Comparison of ENCODE assay signal across 1 cellular context in the genomic region with DNA sequence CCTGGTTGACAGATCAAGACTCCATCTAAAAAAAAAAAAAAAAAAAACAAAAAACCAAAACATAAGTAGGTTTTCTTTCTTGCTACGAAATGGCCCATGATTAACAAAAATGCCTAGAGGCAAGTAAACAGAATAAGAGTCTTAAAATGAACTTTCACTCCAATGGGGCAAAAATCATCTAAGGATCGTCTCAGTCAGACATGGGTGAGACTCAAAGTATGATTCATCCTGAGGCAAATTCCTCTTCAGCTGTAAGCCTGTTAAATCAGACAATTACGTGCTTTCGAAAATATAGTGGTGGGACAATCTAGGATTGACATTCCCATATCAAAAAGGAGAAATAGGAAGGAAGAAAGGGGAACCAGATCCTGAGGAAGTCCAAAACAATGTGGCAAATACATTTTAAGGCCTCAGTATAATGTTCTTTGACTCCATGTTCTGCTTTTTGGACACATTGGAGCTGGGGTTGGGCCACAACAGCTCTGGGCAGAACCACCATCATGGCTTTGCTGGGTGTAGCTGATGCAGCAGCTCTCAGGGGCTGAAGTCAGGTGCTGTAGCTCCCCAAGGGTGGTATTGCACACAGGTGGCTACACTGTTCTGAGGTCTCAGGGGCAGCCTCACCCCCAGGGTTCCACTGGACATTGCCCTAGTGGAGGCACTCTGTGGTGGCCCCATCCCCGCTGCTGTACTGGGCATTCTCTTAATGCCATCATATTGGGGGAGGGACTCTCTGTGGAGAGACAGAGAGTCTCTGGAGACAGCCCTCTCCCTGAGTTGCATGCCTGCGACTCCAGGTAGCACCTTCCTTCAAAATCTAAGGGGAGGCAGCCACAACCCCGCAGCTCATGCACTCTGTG.
TF ChIP-seq lines count a peak whose summit lies in the region.

No MANE protein-coding gene starts in this region.

TF ChIP-seq in K562, 482 proteins besides CTCF, POLR2A, EP300 and RAD21:
- TF ChIP-seq E2F6 (IDR thresholded peaks at IDR 0.05; ENCODE audit: borderline replicate concordance in 1 of 2, extremely low read depth in 1 of 2, insufficient read depth in 1 of 2, insufficient read length in 1 of 2, low read depth in 1 of 2, low read length in 1 of 2, poor library complexity in 1 of 2, severe bottlenecking in 1 of 2) = no peak
- no peak for TF ChIP-seq RNF2 (IDR thresholded peaks at IDR 0.05)
- no peak for TF ChIP-seq RBM39 (optimal IDR thresholded peaks at IDR 0.05; ENCODE audit: low read depth, low read length)
- TF ChIP-seq POLR2G (IDR thresholded peaks at IDR 0.05; ENCODE audit: low read depth, low read length) = no peak
- no peak for TF ChIP-seq ADNP (tag; IDR thresholded peaks at IDR 0.05)
- TF ChIP-seq EGR1 (conservative IDR thresholded peaks at IDR 0.05) = no peak
- no peak for TF ChIP-seq NR2C1 (IDR thresholded peaks at IDR 0.05)
- TF ChIP-seq NR2C1 (tag; IDR thresholded peaks at IDR 0.05) = no peak
- no peak for TF ChIP-seq HSF4 (CRISPR knock-in tag; IDR thresholded peaks at IDR 0.05; ENCODE audit: borderline replicate concordance)
- TF ChIP-seq GTF2F1 (IDR thresholded peaks at IDR 0.05; ENCODE audit: low read depth, low read length) = no peak
- TF ChIP-seq RAD51 (IDR thresholded peaks at IDR 0.05; ENCODE audit: borderline replicate concordance, low read depth) = no peak
- TF ChIP-seq, protein P1, sequence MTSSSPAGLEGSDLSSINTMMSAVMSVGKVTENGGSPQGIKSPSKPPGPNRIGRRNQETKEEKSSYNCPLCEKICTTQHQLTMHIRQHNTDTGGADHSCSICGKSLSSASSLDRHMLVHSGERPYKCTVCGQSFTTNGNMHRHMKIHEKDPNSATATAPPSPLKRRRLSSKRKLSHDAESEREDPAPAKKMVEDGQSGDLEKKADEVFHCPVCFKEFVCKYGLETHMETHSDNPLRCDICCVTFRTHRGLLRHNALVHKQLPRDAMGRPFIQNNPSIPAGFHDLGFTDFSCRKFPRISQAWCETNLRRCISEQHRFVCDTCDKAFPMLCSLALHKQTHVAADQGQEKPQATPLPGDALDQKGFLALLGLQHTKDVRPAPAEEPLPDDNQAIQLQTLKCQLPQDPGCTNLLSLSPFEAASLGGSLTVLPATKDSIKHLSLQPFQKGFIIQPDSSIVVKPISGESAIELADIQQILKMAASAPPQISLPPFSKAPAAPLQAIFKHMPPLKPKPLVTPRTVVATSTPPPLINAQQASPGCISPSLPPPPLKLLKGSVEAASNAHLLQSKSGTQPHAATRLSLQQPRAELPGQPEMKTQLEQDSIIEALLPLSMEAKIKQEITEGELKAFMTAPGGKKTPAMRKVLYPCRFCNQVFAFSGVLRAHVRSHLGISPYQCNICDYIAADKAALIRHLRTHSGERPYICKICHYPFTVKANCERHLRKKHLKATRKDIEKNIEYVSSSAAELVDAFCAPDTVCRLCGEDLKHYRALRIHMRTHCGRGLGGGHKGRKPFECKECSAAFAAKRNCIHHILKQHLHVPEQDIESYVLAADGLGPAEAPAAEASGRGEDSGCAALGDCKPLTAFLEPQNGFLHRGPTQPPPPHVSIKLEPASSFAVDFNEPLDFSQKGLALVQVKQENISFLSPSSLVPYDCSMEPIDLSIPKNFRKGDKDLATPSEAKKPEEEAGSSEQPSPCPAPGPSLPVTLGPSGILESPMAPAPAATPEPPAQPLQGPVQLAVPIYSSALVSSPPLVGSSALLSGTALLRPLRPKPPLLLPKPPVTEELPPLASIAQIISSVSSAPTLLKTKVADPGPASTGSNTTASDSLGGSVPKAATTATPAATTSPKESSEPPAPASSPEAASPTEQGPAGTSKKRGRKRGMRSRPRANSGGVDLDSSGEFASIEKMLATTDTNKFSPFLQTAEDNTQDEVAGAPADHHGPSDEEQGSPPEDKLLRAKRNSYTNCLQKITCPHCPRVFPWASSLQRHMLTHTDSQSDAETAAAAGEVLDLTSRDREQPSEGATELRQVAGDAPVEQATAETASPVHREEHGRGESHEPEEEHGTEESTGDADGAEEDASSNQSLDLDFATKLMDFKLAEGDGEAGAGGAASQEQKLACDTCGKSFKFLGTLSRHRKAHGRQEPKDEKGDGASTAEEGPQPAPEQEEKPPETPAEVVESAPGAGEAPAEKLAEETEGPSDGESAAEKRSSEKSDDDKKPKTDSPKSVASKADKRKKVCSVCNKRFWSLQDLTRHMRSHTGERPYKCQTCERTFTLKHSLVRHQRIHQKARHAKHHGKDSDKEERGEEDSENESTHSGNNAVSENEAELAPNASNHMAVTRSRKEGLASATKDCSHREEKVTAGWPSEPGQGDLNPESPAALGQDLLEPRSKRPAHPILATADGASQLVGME (CRISPR knock-in tag; IDR thresholded peaks at IDR 0.05) = no peak
- no peak for TF ChIP-seq HMGN3 (IDR thresholded peaks at IDR 0.05; ENCODE audit: borderline replicate concordance, extremely low read depth, insufficient read length, low read depth, low read length)
